26 cellular contexts compared by ENCODE assay signal in the genomic region with DNA sequence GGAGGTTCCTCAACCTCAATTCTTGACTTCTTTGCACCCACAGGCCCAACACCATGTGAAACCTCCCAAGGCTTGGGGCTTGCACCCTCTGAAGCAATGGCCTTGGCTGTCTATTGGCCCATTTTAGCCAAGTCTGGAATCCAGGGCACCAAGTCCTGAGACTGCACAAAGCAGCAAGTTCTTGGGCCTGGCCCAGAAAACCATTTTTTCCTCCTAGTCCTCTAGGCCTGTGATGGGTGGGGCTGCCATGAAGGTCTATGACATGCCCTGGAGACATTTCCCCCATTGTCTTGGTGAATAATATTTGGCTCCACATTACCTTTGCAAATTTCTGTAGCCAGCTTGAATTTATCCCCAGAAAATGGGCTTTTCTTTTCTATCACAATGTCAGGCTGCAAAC.
"Had no signal": no experiment of that assay in that cellular context is flagged by ENCODE, and none has a peak within 500 bp of the region (broad histone marks: within the 10 kb centered on the region; RNA-seq: fewer than 3 reads in every experiment).

No MANE protein-coding gene starts in this region.

- H3K4me1 ChIP-seq: parathyroid adenoma, psoas muscle, right lobe of liver, sigmoid colon, stomach, thyroid gland, tibial nerve, upper lobe of left lung, vagina had no signal

- H3K4me3 ChIP-seq: neural progenitor cell, ovary, psoas muscle, right lobe of liver, sigmoid colon, stomach, thoracic aorta, thyroid gland, tibial nerve, upper lobe of left lung, vagina had no signal

- H3K79me2 ChIP-seq: parathyroid adenoma had no signal

- FAIRE-seq: small intestine, urothelium cell line had no signal

- H3K27me3 ChIP-seq: neural progenitor cell, ovary, right lobe of liver, sigmoid colon, stomach, thyroid gland, tibial nerve, upper lobe of left lung, vagina had no signal

- DNase-seq: natural killer cell; occipital lobe; ovary; posterior cingulate gyrus; psoas muscle; right cardiac atrium; right lobe of liver; sigmoid colon; small intestine; stimulated activated CD4-positive, alpha-beta T cell treated with anti-CD3 and anti-CD28 coated beads, Interleukin-15, amount 100 ng/mL, for 24 hours; stimulated activated CD4-positive, alpha-beta T cell treated with anti-CD3 and anti-CD28 coated beads, Interleukin-2, amount 100 ng/mL, for 24 hours; stimulated activated CD4-positive, alpha-beta T cell treated with anti-CD3 and anti-CD28 coated beads, Interleukin-2, amount 100 ng/mL, for 48 hours; stimulated activated CD4-positive, alpha-beta T cell treated with anti-CD3 and anti-CD28 coated beads, Interleukin-4, amount 100 ng/mL, for 24 hours; stimulated activated naive B cell treated with anti-CD40 and anti-IgM and Interleukin-4, amounts not matched to agents 10 μg/mL and 1 μg/mL and 100 μg/mL, for 72 hours; stimulated activated naive CD4-positive, alpha-beta T cell treated with Interleukin-2 at 50 U/mL for 16 hours; stomach; thyroid gland; trophoblast cell; upper lobe of left lung had no signal

- ATAC-seq: natural killer cell; psoas muscle; right cardiac atrium; right lobe of liver; stimulated activated effector memory CD8-positive, alpha-beta T cell treated with anti-CD3 and anti-CD28 coated beads, Interleukin-12 subunit alpha, Interleukin-12 subunit beta, amount 100 ng/mL, for 72 hours; stimulated activated naive B cell treated with anti-CD40 and anti-IgM and Interleukin-4, amounts not matched to agents 10 μg/mL and 1 μg/mL and 100 μg/mL, for 72 hours had no signal

- H3K4me2 ChIP-seq: neural progenitor cell had no signal

- H3K36me3 ChIP-seq: neural progenitor cell, ovary, right lobe of liver, sigmoid colon, stomach, thoracic aorta, thyroid gland, tibial nerve, upper lobe of left lung, vagina had no signal

- H3K9me3 ChIP-seq: ovary, psoas muscle, right lobe of liver, thoracic aorta, thyroid gland, vagina had no signal

- H3K9ac ChIP-seq: neural progenitor cell, parathyroid adenoma had no signal

- H3K27ac ChIP-seq: neural progenitor cell, ovary, parathyroid adenoma, psoas muscle, right lobe of liver, sigmoid colon, stomach, thoracic aorta, thyroid gland, tibial nerve, upper lobe of left lung, vagina had no signal
